Comparison of ENCODE assay signal across 8 cellular contexts in the genomic region with DNA sequence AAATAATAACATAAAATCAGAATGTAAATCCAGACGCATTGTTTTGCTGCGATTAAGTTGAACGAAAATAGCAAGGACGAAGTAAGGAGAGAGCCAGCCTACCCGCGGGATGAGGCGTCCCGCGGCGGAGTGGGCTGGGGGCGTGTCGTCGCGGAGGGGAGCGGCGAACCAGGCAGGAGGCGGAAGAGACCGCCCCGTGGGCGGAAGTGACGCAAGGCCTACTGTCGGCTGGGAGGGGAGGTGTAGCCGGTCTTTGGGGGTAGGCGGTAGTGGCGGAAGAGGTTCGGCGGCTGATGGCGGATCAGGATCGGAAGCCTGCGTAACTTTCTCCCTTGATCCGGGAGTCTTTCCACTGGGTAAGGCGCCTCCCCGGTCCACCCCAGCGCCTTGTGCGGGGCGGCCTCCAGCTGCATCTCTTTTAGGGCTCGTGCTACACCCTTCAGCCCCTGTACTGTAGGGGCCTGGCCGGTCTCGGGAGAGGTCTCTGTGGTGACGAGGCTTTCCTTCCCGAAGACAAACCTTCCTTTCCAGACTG. TPM values are rescaled to one million over a fixed set of nuclear protein-coding genes. Genes with fewer than 3 reads are reported as not detected.
DNase-seq lines count a peak whose midpoint lies in the region; ATAC-seq and TF ChIP-seq lines count a peak whose summit lies in the region.

Gene TAX1BP1 (plus strand): TSS at position 249 of the 535 bp plus-strand sequence. CDS start 8,363 bp downstream, outside the sequence.

- ATAC-seq in HG02610 (IDR thresholded peaks at IDR 0.05; ENCODE audit: unreplicated experiment) (peak; percentile 96), thoracic aorta (ENCODE audit: insufficient number of reproducible peaks, low FRiP score, low read depth) (peak; percentile 92)
- ATAC-seq in activated naive CD4-positive, alpha-beta T cell treated with anti-CD3 and anti-CD28 coated beads, Interleukin-2, amount 50 U/mL, for 72 hours, result peak; percentile 91 to 94

- peak within 1 kb of the TSS; percentile 94 for H2AFZ ChIP-seq in osteoblast (ENCODE audit: low read length)

- TF ChIP-seq CTCF in osteoblast (IDR thresholded peaks at IDR 0.05; ENCODE audit: extremely low read depth, low read depth, low read length) (peak; percentile 3), thoracic aorta (IDR thresholded peaks at IDR 0.05) (no peak)

- peaks cover 11 to 20% of the 10 kb centered on the region in 2 donors for H3K36me3 Mint-ChIP-seq in activated naive CD4-positive, alpha-beta T cell treated with anti-CD3 and anti-CD28 coated beads, Interleukin-2, amount 50 U/mL, for 72 hours

- DNase-seq in NCI-H1092 treated with DMSO at 0.1 percent for 48 hours (lab: John Stamatoyannopoulos, UW), result peak; percentile 94
- DNase-seq in SKM-1 (lab: John Stamatoyannopoulos, UW; ENCODE audit: unreplicated experiment), result peak; percentile 85
- DNase-seq in activated naive CD4-positive, alpha-beta T cell treated with anti-CD3 and anti-CD28 coated beads, Interleukin-2, amount 50 U/mL, for 72 hours (ENCODE audit: low spot score in 2 of 2), result peak; percentile 93 to 94
- DNase-seq in glomerular visceral epithelial cell (ENCODE audit: extremely low spot score), result peak; percentile 91
- peak; percentile 95 for DNase-seq in osteoblast (ENCODE audit: insufficient read length, low spot score, missing footprints)
- DNase-seq in thoracic aorta (ENCODE audit: low spot score), result peak; percentile 76

- peaks cover 12% of the 10 kb centered on the region for H4K20me1 ChIP-seq in osteoblast (ENCODE audit: insufficient read depth, low read length)

- H3K79me2 ChIP-seq in osteoblast (ENCODE audit: insufficient read depth, low read length), result peaks cover 43% of the 10 kb centered on the region

- H3K36me3 ChIP-seq in osteoblast (ENCODE audit: insufficient read depth, low read length), result no peaks in the 10 kb centered on the region
- H3K36me3 ChIP-seq in thoracic aorta, result no peaks in the 10 kb centered on the region

- H3K9me3 Mint-ChIP-seq in activated naive CD4-positive, alpha-beta T cell treated with anti-CD3 and anti-CD28 coated beads, Interleukin-2, amount 50 U/mL, for 72 hours, result no peaks in the 10 kb centered on the region

- H3K9me3 ChIP-seq in osteoblast (ENCODE audit: low read depth, low read length) (no peaks in the 10 kb centered on the region), thoracic aorta (no peaks in the 10 kb centered on the region)

- H3K27me3 ChIP-seq in osteoblast (ENCODE audit: insufficient read depth, low read length) (no peaks in the 10 kb centered on the region), thoracic aorta (replicated peaks; ENCODE audit: insufficient read depth) (no peaks in the 10 kb centered on the region)

- H3K4me3 ChIP-seq in GM08714 (ENCODE audit: low read length), result peak within 1 kb of the TSS; percentile 85
- peak within 1 kb of the TSS; percentile 100 for H3K4me3 ChIP-seq in osteoblast (ENCODE audit: insufficient read depth, low read length)
- H3K4me3 ChIP-seq in thoracic aorta, result peak within 1 kb of the TSS; percentile 98

- H3K27ac Mint-ChIP-seq in activated naive CD4-positive, alpha-beta T cell treated with anti-CD3 and anti-CD28 coated beads, Interleukin-2, amount 50 U/mL, for 72 hours, result peak within 1 kb of the TSS; percentile 99 to 100

- H3K4me1 ChIP-seq in osteoblast (ENCODE audit: insufficient read depth, low read length) (peaks cover 20% of the 10 kb centered on the region), thoracic aorta (ENCODE audit: control insufficient read depth in 1 of 2, low read depth in 2 of 2) (peaks cover 9 to 34% of the 10 kb centered on the region in 2 donors)

- H3K27ac ChIP-seq in osteoblast (ENCODE audit: low read depth, low read length), result peak within 1 kb of the TSS; percentile 99
- peak within 1 kb of the TSS; percentile 99 to 100 for H3K27ac ChIP-seq in thoracic aorta

- peak within 1 kb of the TSS; percentile 98 for H3K4me2 ChIP-seq in osteoblast (ENCODE audit: insufficient read depth, low read length)

RNA-seq across cellular contexts. Expression of gene TAX1BP1, which starts in this region (rescaled TPM):
- total RNA-seq in activated naive CD4-positive, alpha-beta T cell treated with anti-CD3 and anti-CD28 coated beads, Interleukin-2, amount 50 U/mL, for 72 hours, result 100 to 1,000 TPM; 110 to 122 TPM
- 107 and 112 TPM in 2 replicates for total RNA-seq in osteoblast
- 100 to 1,000 TPM in 1 of 2 donors, 10 to 100 TPM in 1; 91.4 to 120 TPM for total RNA-seq in thoracic aorta

Comparison
In these comparisons a context has a peak if more than half of its experiments do, and no peak if none do; other contexts are left out.
1. Peak in every context shown above with its lines: DNase-seq, ATAC-seq, H3K4me3 ChIP-seq and H3K27ac ChIP-seq.